Comparison of ENCODE assay signal across 8 cellular contexts in the genomic region with DNA sequence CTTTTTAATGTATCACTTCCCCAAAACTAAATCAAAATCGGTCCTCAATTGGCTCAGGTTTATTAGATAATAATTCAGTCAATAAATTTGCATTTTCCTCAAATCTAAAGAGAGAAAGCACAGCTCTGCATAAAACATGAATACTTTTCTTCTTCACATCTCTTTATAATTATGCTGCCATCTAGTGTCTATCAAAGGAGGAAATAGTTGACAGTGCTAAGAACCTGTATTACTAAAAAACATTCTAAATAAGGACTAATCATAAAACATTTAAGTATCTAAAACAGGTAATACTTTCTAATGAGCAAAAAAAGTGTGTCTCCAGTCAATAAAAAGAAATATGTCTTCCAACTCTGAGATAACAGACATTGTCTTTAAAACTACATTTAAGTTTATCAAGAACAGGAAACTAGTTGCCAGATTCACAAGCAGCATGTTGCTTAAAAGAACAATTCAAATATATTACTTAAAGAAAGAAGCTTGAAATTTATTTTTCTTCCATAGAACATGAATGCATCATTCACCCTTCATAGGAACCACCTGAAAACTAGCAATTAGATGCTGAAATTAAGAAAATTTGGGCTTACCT.
DNase-seq lines count a peak whose midpoint lies in the region; ATAC-seq and TF ChIP-seq lines count a peak whose summit lies in the region.

No MANE protein-coding gene starts in this region.

- H3K27me3 ChIP-seq in MM.1S (replicated peaks; ENCODE audit: insufficient read depth, low read length), result no peaks in the 10 kb centered on the region

- H3K9me2 ChIP-seq in MM.1S (replicated peaks; ENCODE audit: insufficient read depth, low read length), result no peaks in the 10 kb centered on the region

- no peaks in the 10 kb centered on the region for H3K79me2 ChIP-seq in MM.1S (ENCODE audit: low read length)

- no peaks in the 10 kb centered on the region for H3K4me1 ChIP-seq in MM.1S (ENCODE audit: low read length)

- no peak overlapping the region for H3K4me3 ChIP-seq in MM.1S (ENCODE audit: low read length)

- H3K4me2 ChIP-seq in MM.1S (ENCODE audit: low read depth, low read length), result no peak overlapping the region

- H4K20me1 ChIP-seq in MM.1S (ENCODE audit: insufficient read depth, low read length), result no peaks in the 10 kb centered on the region

- peak; percentile 34 for DNase-seq in EL
- peak; percentile 30 for DNase-seq in MM.1S
- DNase-seq in amniotic epithelial cell (ENCODE audit: low read depth), result peak; percentile 45
- peak; percentile 43 for DNase-seq in kidney tubule cell (ENCODE audit: low spot score)
- no peak for DNase-seq in activated T-cell treated with anti-CD3 and anti-CD28 coated beads, Interleukin-2, amount 50 U/mL, for 48 hours
- no peak for DNase-seq in NK-92 (lab: John Stamatoyannopoulos, UW; ENCODE audit: unreplicated experiment)
- no peak for DNase-seq in activated naive CD4-positive, alpha-beta T cell treated with anti-CD3 and anti-CD28 coated beads, Interleukin-2, amount 50 U/mL, for 16 hours

- H3K36me3 ChIP-seq in MM.1S (replicated peaks; ENCODE audit: insufficient read depth, low read length), result no peaks in the 10 kb centered on the region

- no peaks in the 10 kb centered on the region for H3F3A ChIP-seq in MM.1S (ENCODE audit: insufficient read depth, low read length)

- H3K9ac ChIP-seq in MM.1S (ENCODE audit: low read length), result no peak overlapping the region

- TF ChIP-seq CTCF in MM.1S (IDR thresholded peaks at IDR 0.05; ENCODE audit: low read length), result peak; percentile 51

- H3K27ac ChIP-seq in MM.1S (ENCODE audit: low read length), result no peak overlapping the region

- no peak for ATAC-seq in HG03039 (IDR thresholded peaks at IDR 0.05; ENCODE audit: unreplicated experiment)

- no peak overlapping the region for H2AFZ ChIP-seq in MM.1S (ENCODE audit: low read length)

- no peaks in the 10 kb centered on the region for H3K9me3 ChIP-seq in MM.1S (replicated peaks; ENCODE audit: insufficient read depth, low read length)

Comparison
In these comparisons a context has a peak if more than half of its experiments do, and no peak if none do; other contexts are left out.
1. DNase-seq: peak in EL (single experiment), MM.1S (single experiment), amniotic epithelial cell (single experiment) and kidney tubule cell (single experiment); none in activated T-cell treated with anti-CD3 and anti-CD28 coated beads, Interleukin-2, amount 50 U/mL, for 48 hours (0 of 2), NK-92 (single experiment) and activated naive CD4-positive, alpha-beta T cell treated with anti-CD3 and anti-CD28 coated beads, Interleukin-2, amount 50 U/mL, for 16 hours (single experiment).